Comparison of ENCODE assay signal across 22 cellular contexts in the genomic region with DNA sequence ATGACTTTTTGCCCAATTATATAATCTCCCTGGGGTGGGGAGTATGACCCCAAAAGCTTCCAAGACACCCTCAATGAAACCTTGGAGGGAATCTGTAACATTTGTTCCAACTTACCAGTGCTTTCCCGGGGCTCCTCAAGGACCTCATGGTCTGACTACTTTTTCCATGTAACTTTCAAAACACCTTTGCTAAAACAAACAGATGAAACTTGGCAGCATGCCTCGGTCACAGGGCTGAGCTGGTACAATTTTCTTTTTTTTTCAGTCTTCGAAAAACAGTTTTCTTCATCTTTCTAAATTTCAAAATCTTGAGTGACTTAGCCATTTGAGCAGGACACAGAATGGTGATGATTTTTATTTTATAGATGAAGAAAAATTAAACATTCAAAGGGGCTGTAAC.
DNase-seq lines count a peak whose midpoint lies in the region; ATAC-seq and TF ChIP-seq lines count a peak whose summit lies in the region.
"Had no signal": no experiment of that assay in that cellular context is flagged by ENCODE, and none has a peak within 500 bp of the region (broad histone marks: within the 10 kb centered on the region; RNA-seq: fewer than 3 reads in every experiment).

No MANE protein-coding gene starts in this region.

- H3K36me3 ChIP-seq in RWPE2 (ENCODE audit: low read depth) = no peaks in the 10 kb centered on the region
- no peaks in the 10 kb centered on the region for H3K36me3 ChIP-seq in osteoblast (ENCODE audit: insufficient read depth, low read length)
- H3K36me3 ChIP-seq: BLaER1 had no signal

- H3K4me3 Mint-ChIP-seq in osteocyte (ENCODE audit: unreplicated experiment) = no peak overlapping the region
- H3K4me3 Mint-ChIP-seq: CD4-positive, alpha-beta T cell had no signal

- no peaks in the 10 kb centered on the region for H3K27me3 Mint-ChIP-seq in osteocyte (ENCODE audit: unreplicated experiment)

- ATAC-seq in RWPE2 (ENCODE audit: low read depth) (no peak), HG02938 (IDR thresholded peaks at IDR 0.05; ENCODE audit: unreplicated experiment) (no peak)

- H3K27ac ChIP-seq in RWPE2 (ENCODE audit: poor library complexity, severe bottlenecking) (no peak overlapping the region), osteoblast (ENCODE audit: low read depth, low read length) (no peak overlapping the region)
- H3K27ac ChIP-seq: BLaER1, SK-N-MC had no signal

- H3K27ac Mint-ChIP-seq in osteocyte (ENCODE audit: unreplicated experiment) = peak overlapping the region; percentile 87
- H3K27ac Mint-ChIP-seq: CD4-positive, alpha-beta T cell had no signal

- no peaks in the 10 kb centered on the region for H3K4me1 ChIP-seq in RWPE2 (ENCODE audit: insufficient read depth, poor library complexity, severe bottlenecking)
- no peaks in the 10 kb centered on the region for H3K4me1 ChIP-seq in osteoblast (ENCODE audit: insufficient read depth, low read length)

- H3K4me2 ChIP-seq in osteoblast (ENCODE audit: insufficient read depth, low read length) = no peak overlapping the region
- H3K4me2 ChIP-seq: BLaER1 had no signal

- H3K4me1 Mint-ChIP-seq in osteocyte (ENCODE audit: unreplicated experiment) = peaks cover 53% of the 10 kb centered on the region

- H3K27me3 ChIP-seq in RWPE2 (ENCODE audit: insufficient read depth, poor library complexity, severe bottlenecking) = peaks cover 15% of the 10 kb centered on the region
- peaks cover 2% of the 10 kb centered on the region for H3K27me3 ChIP-seq in osteoblast (ENCODE audit: insufficient read depth, low read length)
- H3K27me3 ChIP-seq: BLaER1 had no signal

- H3K9me3 ChIP-seq in RWPE2 (ENCODE audit: severe bottlenecking) (no peaks in the 10 kb centered on the region), osteoblast (ENCODE audit: low read depth, low read length) (no peaks in the 10 kb centered on the region)
- H3K9me3 ChIP-seq: BLaER1 had no signal

- peaks cover 3% of the 10 kb centered on the region for H3K36me3 Mint-ChIP-seq in osteocyte (ENCODE audit: unreplicated experiment)

- peaks cover 9% of the 10 kb centered on the region for H3K9me3 Mint-ChIP-seq in osteocyte (ENCODE audit: unreplicated experiment)
- H3K9me3 Mint-ChIP-seq: CD4-positive, alpha-beta T cell had no signal

- no peak overlapping the region for H2AFZ ChIP-seq in osteoblast (ENCODE audit: low read length)

- no peaks in the 10 kb centered on the region for H4K20me1 ChIP-seq in osteoblast (ENCODE audit: insufficient read depth, low read length)
- H4K20me1 ChIP-seq: BLaER1 had no signal

- DNase-seq in NCI-H345 (lab: John Stamatoyannopoulos, UW) (peak; percentile 13), NCI-H345 treated with DMSO at 0.1 percent for 48 hours (lab: John Stamatoyannopoulos, UW; ENCODE audit: unreplicated experiment) (no peak), RWPE2 (ENCODE audit: low spot score) (peak; percentile 45), osteocyte (ENCODE audit: extremely low spot score, unreplicated experiment) (no peak), osteoblast (ENCODE audit: insufficient read length, low spot score, missing footprints) (no peak), amygdala (lab: John Stamatoyannopoulos, UW) (no peak)
- DNase-seq: CD4-positive, alpha-beta T cell; HCEC 1CT; IMR-90; KG1; NCI-H1092; NCI-H1436 treated with DMSO at 0.1 percent for 48 hours; NCI-H187 treated with DMSO at 0.1 percent for 48 hours; NCI-H2171 treated with DMSO at 0.1 percent for 48 hours; NCI-H446; NCI-H524 treated with DMSO at 0.1 percent for 48 hours; NCI-H774; SHP77; SW 1271 had no signal

- H3K4me3 ChIP-seq in RWPE2 (ENCODE audit: severe bottlenecking) (no peak overlapping the region), osteoblast (ENCODE audit: insufficient read depth, low read length) (no peak overlapping the region)
- H3K4me3 ChIP-seq: BLaER1, SK-N-MC had no signal

- no peaks in the 10 kb centered on the region for H3K79me2 ChIP-seq in osteoblast (ENCODE audit: insufficient read depth, low read length)

- TF ChIP-seq CTCF in RWPE2 (IDR thresholded peaks at IDR 0.05; ENCODE audit: poor library complexity, severe bottlenecking) (no peak), osteocyte (IDR thresholded peaks at IDR 0.05) (no peak), osteoblast (IDR thresholded peaks at IDR 0.05; ENCODE audit: extremely low read depth, low read depth, low read length) (no peak)

Comparison
In these comparisons a context has a peak if more than half of its experiments do, and no peak if none do; other contexts are left out.
1. DNase-seq: peak in NCI-H345 (single experiment) and RWPE2 (single experiment); none in NCI-H345 treated with DMSO at 0.1 percent for 48 hours (single experiment), osteocyte (single experiment), osteoblast (single experiment) and amygdala (0 of 56).